In genomic region chr3:157157836-157158235, GRCh38 we compare ENCODE assay signal across 1 cellular context.
TF ChIP-seq lines count a peak whose summit lies in the region.

No MANE protein-coding gene starts in this region.

TF ChIP-seq in GM23338, 12 proteins besides CTCF, POLR2A, EP300 and RAD21 (continued from another document):
- TF ChIP-seq ZNF462 (CRISPR knock-in tag; IDR thresholded peaks at IDR 0.05) (no peak), ZNF114 (CRISPR knock-in tag; IDR thresholded peaks at IDR 0.05) (no peak), ETS1 (IDR thresholded peaks at IDR 0.05) (no peak), ZNF331 (CRISPR knock-in tag; IDR thresholded peaks at IDR 0.05; ENCODE audit: low read depth) (no peak), NANOG (IDR thresholded peaks at IDR 0.05; ENCODE audit: borderline replicate concordance) (no peak)
